ENCODE assay signal across 31 cellular contexts in genomic region chr3:141126661-141127343, GRCh38.
"Had no signal": no experiment of that assay in that cellular context is flagged by ENCODE, and none has a peak within 500 bp of the region (broad histone marks: within the 10 kb centered on the region; RNA-seq: fewer than 3 reads in every experiment).

No MANE protein-coding gene starts in this region.

- H3K9me3 Mint-ChIP-seq: activated naive CD4-positive, alpha-beta T cell treated with anti-CD3 and anti-CD28 coated beads for 36 hours; activated naive CD8-positive, alpha-beta T cell treated with anti-CD3 and anti-CD28 coated beads, Interleukin-2, amount 10 ng/mL, durations not matched to agents 7 days and 5 days; activated T-helper 1 cell treated with anti-CD3 and anti-CD28 coated beads, Interleukin-12 subunit alpha, Interleukin-12 subunit beta, Interleukin-2, Interleukin-4 antibody, amounts not matched to agents 30 ng/mL and 10 ng/mL and 1 ng/mL, durations not matched to agents 14 hours and 24 hours and 36 hours; dendritic cell treated with granulocyte-macrophage colony-stimulating factor and Interleukin-4, amounts not matched to agents 40 ng/mL and 50 ng/mL, for 4 days; stimulated activated naive B cell treated with anti-CD40 and anti-IgM and Interleukin-4, amounts not matched to agents 10 μg/mL and 1 μg/mL and 100 μg/mL, for 72 hours; T-helper 1 cell treated with Interleukin-12 subunit alpha and Interleukin-12 subunit beta and Interleukin-4 antibody, amounts not matched to agents 30 μg/mL and 1 μg/mL, for 36 hours had no signal

- H3K4me3 ChIP-seq: ascending aorta, esophagus squamous epithelium, left ventricle myocardium inferior, ovary, skin epidermis, transverse colon had no signal

- H3K4me3 Mint-ChIP-seq: activated naive CD4-positive, alpha-beta T cell treated with anti-CD3 and anti-CD28 coated beads for 36 hours; activated naive CD8-positive, alpha-beta T cell treated with anti-CD3 and anti-CD28 coated beads, Interleukin-2, amount 10 ng/mL, durations not matched to agents 7 days and 5 days; activated T-helper 1 cell treated with anti-CD3 and anti-CD28 coated beads, Interleukin-12 subunit alpha, Interleukin-12 subunit beta, Interleukin-2, Interleukin-4 antibody, amounts not matched to agents 30 ng/mL and 10 ng/mL and 1 ng/mL, durations not matched to agents 14 hours and 24 hours and 36 hours; dendritic cell treated with granulocyte-macrophage colony-stimulating factor and Interleukin-4, amounts not matched to agents 40 ng/mL and 50 ng/mL, for 4 days; mesothelial cell of epicardium; naive B cell; stimulated activated naive B cell treated with anti-CD40 and anti-IgM and Interleukin-4, amounts not matched to agents 10 μg/mL and 1 μg/mL and 100 μg/mL, for 72 hours; T-helper 1 cell treated with Interleukin-12 subunit alpha and Interleukin-12 subunit beta and Interleukin-4 antibody, amounts not matched to agents 30 μg/mL and 1 μg/mL, for 36 hours had no signal

- H3K27me3 ChIP-seq: ascending aorta, ovary, transverse colon had no signal

- H3K36me3 Mint-ChIP-seq: activated naive CD8-positive, alpha-beta T cell treated with anti-CD3 and anti-CD28 coated beads, Interleukin-2, amount 10 ng/mL, durations not matched to agents 7 days and 5 days; naive B cell; stimulated activated naive B cell treated with anti-CD40 and anti-IgM and Interleukin-4, amounts not matched to agents 10 μg/mL and 1 μg/mL and 100 μg/mL, for 72 hours had no signal

- H3K27me3 Mint-ChIP-seq: dendritic cell treated with granulocyte-macrophage colony-stimulating factor and Interleukin-4, amounts not matched to agents 40 ng/mL and 50 ng/mL, for 4 days; progenitor cell of endocrine pancreas had no signal

- ATAC-seq: activated CD4-positive, CD25-positive, alpha-beta regulatory T cell treated with anti-CD3 and anti-CD28 coated beads, Interleukin-2, amount 50 U/mL, for 24 hours; sciatic nerve; stimulated activated naive B cell treated with anti-CD40 and anti-IgM and Interleukin-4, amounts not matched to agents 10 μg/mL and 1 μg/mL and 100 μg/mL, for 72 hours had no signal

- DNase-seq: activated CD4-positive, alpha-beta T cell treated with anti-CD3 and anti-CD28 coated beads for 48 hours; activated CD4-positive, alpha-beta T cell treated with anti-CD3 and anti-CD28 coated beads, Interleukin-2, amount 50 U/mL, for 48 hours; activated CD8-positive, alpha-beta memory T cell treated with anti-CD3 and anti-CD28 coated beads for 24 hours; activated effector memory CD4-positive, alpha-beta T cell treated with anti-CD3 and anti-CD28 coated beads, Interleukin-2, amount 50 U/mL, for 16 hours; activated naive CD4-positive, alpha-beta T cell treated with anti-CD3 and anti-CD28 coated beads for 36 hours; activated naive CD8-positive, alpha-beta T cell treated with anti-CD3 and anti-CD28 coated beads, Interleukin-2, amount 10 ng/mL, durations not matched to agents 7 days and 5 days; central memory CD4-positive, alpha-beta T cell; effector CD4-positive, alpha-beta T cell; esophagus squamous epithelium; foreskin melanocyte; left ventricle myocardium inferior; mammary epithelial cell; naive B cell; stimulated activated naive B cell treated with anti-CD40 and anti-IgM and Interleukin-4, amounts not matched to agents 10 μg/mL and 1 μg/mL and 100 μg/mL, for 72 hours; SW 1271; T-helper 9 cell; transverse colon; WERI-Rb-1 had no signal

- H3K36me3 ChIP-seq: ascending aorta, esophagus squamous epithelium, left ventricle myocardium inferior, ovary, transverse colon, WERI-Rb-1 had no signal

- H3K4me1 ChIP-seq: esophagus squamous epithelium, transverse colon had no signal

- H3K27ac Mint-ChIP-seq: activated naive CD4-positive, alpha-beta T cell treated with anti-CD3 and anti-CD28 coated beads for 36 hours; activated naive CD8-positive, alpha-beta T cell treated with anti-CD3 and anti-CD28 coated beads, Interleukin-2, amount 10 ng/mL, durations not matched to agents 7 days and 5 days; activated T-helper 1 cell treated with anti-CD3 and anti-CD28 coated beads, Interleukin-12 subunit alpha, Interleukin-12 subunit beta, Interleukin-2, Interleukin-4 antibody, amounts not matched to agents 30 ng/mL and 10 ng/mL and 1 ng/mL, durations not matched to agents 14 hours and 24 hours and 36 hours; dendritic cell treated with granulocyte-macrophage colony-stimulating factor and Interleukin-4, amounts not matched to agents 40 ng/mL and 50 ng/mL, for 4 days; mesothelial cell of epicardium; naive B cell; progenitor cell of endocrine pancreas; stimulated activated naive B cell treated with anti-CD40 and anti-IgM and Interleukin-4, amounts not matched to agents 10 μg/mL and 1 μg/mL and 100 μg/mL, for 72 hours; T-helper 1 cell treated with Interleukin-12 subunit alpha and Interleukin-12 subunit beta and Interleukin-4 antibody, amounts not matched to agents 30 μg/mL and 1 μg/mL, for 36 hours had no signal

- H3K4me1 Mint-ChIP-seq: mesothelial cell of epicardium; naive B cell; stimulated activated naive B cell treated with anti-CD40 and anti-IgM and Interleukin-4, amounts not matched to agents 10 μg/mL and 1 μg/mL and 100 μg/mL, for 72 hours had no signal

- H3K27ac ChIP-seq: ascending aorta, esophagus squamous epithelium, left ventricle myocardium inferior, ovary, transverse colon, WERI-Rb-1 had no signal

- FAIRE-seq: islet of Langerhans, TTC549, urothelium cell line had no signal

- H3K9me3 ChIP-seq: esophagus squamous epithelium, left ventricle myocardium inferior, ovary, transverse colon had no signal
